16 cellular contexts compared by ENCODE assay signal in genomic region chr11:13713982-13714381, GRCh38.
"Had no signal": no experiment of that assay in that cellular context is flagged by ENCODE, and none has a peak within 500 bp of the region (broad histone marks: within the 10 kb centered on the region; RNA-seq: fewer than 3 reads in every experiment).

No MANE protein-coding gene starts in this region.

- H3K27ac Mint-ChIP-seq: activated CD4-positive, alpha-beta memory T cell treated with anti-CD3 and anti-CD28 coated beads, Interleukin-2, amount 10 ng/mL, durations not matched to agents 7 days and 5 days; activated CD8-positive, alpha-beta memory T cell treated with anti-CD3 and anti-CD28 coated beads, Interleukin-2, amount 10 ng/mL, durations not matched to agents 7 days and 5 days; activated naive CD8-positive, alpha-beta T cell; memory B cell had no signal

- H3K4me3 Mint-ChIP-seq: activated CD4-positive, alpha-beta memory T cell treated with anti-CD3 and anti-CD28 coated beads, Interleukin-2, amount 10 ng/mL, durations not matched to agents 7 days and 5 days; activated CD8-positive, alpha-beta memory T cell treated with anti-CD3 and anti-CD28 coated beads, Interleukin-2, amount 10 ng/mL, durations not matched to agents 7 days and 5 days; activated naive CD8-positive, alpha-beta T cell; immature natural killer cell; memory B cell had no signal

- ATAC-seq: activated CD8-positive, alpha-beta memory T cell treated with anti-CD3 and anti-CD28 coated beads, Interleukin-2, amount 10 ng/mL, durations not matched to agents 7 days and 5 days; stimulated activated naive CD8-positive, alpha-beta T cell treated with anti-CD3 and anti-CD28 coated beads, Interleukin-15, Interleukin-2, amounts not matched to agents 100 U/mL and 50 U/mL, for 24 hours had no signal

- DNase-seq: activated CD4-positive, alpha-beta memory T cell treated with anti-CD3 and anti-CD28 coated beads, Interleukin-2, amount 10 ng/mL, durations not matched to agents 7 days and 5 days; activated CD4-positive, alpha-beta T cell treated with anti-CD3 and anti-CD28 coated beads for 48 hours; activated CD4-positive, CD25-positive, alpha-beta regulatory T cell; activated CD8-positive, alpha-beta memory T cell treated with anti-CD3 and anti-CD28 coated beads, Interleukin-2, amount 10 ng/mL, durations not matched to agents 7 days and 5 days; effector CD8-positive, alpha-beta T cell; immature natural killer cell; kidney glomerular epithelial cell; left ventricle myocardium inferior; occipital lobe; retina; spleen; stimulated activated naive CD8-positive, alpha-beta T cell treated with anti-CD3 and anti-CD28 coated beads, Interleukin-15, Interleukin-2, amounts not matched to agents 100 U/mL and 50 U/mL, for 24 hours; substantia nigra; tibial artery had no signal

- H3K4me1 Mint-ChIP-seq: memory B cell had no signal

- H3K27me3 Mint-ChIP-seq: activated CD4-positive, alpha-beta memory T cell treated with anti-CD3 and anti-CD28 coated beads, Interleukin-2, amount 10 ng/mL, durations not matched to agents 7 days and 5 days; activated CD8-positive, alpha-beta memory T cell treated with anti-CD3 and anti-CD28 coated beads, Interleukin-2, amount 10 ng/mL, durations not matched to agents 7 days and 5 days; activated naive CD8-positive, alpha-beta T cell; memory B cell had no signal

- H3K9me3 Mint-ChIP-seq: activated CD4-positive, alpha-beta memory T cell treated with anti-CD3 and anti-CD28 coated beads, Interleukin-2, amount 10 ng/mL, durations not matched to agents 7 days and 5 days; immature natural killer cell; memory B cell had no signal
